14 cellular contexts compared by ENCODE assay signal in the genomic region with DNA sequence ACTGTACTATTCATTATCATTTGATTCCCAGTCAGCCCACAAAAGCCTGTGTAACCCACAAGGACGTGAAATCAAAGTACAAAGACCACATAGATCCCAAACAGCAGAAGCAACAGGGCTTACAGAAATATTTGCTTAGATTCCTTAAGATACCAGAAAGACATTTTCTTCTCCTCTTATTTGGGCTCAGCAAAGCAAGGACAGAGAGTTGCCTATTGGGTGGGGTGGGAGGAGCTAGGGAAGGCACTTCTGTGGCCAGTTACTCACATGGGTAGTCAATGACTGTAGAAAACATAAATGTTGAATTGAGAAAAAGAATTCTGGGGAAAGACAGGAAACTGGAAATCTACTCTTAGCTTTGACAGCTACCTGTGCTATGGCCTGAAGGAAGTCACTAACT. TPM values are rescaled to one million over a fixed set of nuclear protein-coding genes. Genes with fewer than 3 reads are reported as not detected.
DNase-seq lines count a peak whose midpoint lies in the region; FAIRE-seq and TF ChIP-seq lines count a peak whose summit lies in the region.
"Had no signal": no experiment of that assay in that cellular context is flagged by ENCODE, and none has a peak within 500 bp of the region (broad histone marks: within the 10 kb centered on the region; RNA-seq: fewer than 3 reads in every experiment).

No MANE protein-coding gene starts in this region.

- peak overlapping the region; percentile 33 for H2AFZ ChIP-seq in osteoblast (ENCODE audit: low read length)

- peak overlapping the region; percentile 25 for H3K27ac ChIP-seq in epithelial cell of prostate
- H3K27ac ChIP-seq in osteoblast (ENCODE audit: low read depth, low read length), result peak overlapping the region; percentile 76
- H3K27ac ChIP-seq: SK-N-MC, suprapubic skin had no signal

- no peaks in the 10 kb centered on the region for H3K9me3 ChIP-seq in MG63
- no peaks in the 10 kb centered on the region for H3K9me3 ChIP-seq in osteoblast (ENCODE audit: low read depth, low read length)
- H3K9me3 ChIP-seq: mucosa of descending colon, suprapubic skin had no signal

- H4K20me1 ChIP-seq in osteoblast (ENCODE audit: insufficient read depth, low read length), result no peaks in the 10 kb centered on the region

- FAIRE-seq in GM19239 (lab: Jason Lieb, UNC), result no peak
- FAIRE-seq: keratinocyte had no signal

- in situ Hi-C loops in Caki2 (cut with HindIII; ENCODE audit: low pct_unique_long_range_greater_than_20kb, low sequenced_read_pairs), result no loop called here

- H3K4me3 ChIP-seq in MG63, result no peak overlapping the region
- no peak overlapping the region for H3K4me3 ChIP-seq in osteoblast (ENCODE audit: insufficient read depth, low read length)
- H3K4me3 ChIP-seq: mucosa of descending colon, SK-N-MC, suprapubic skin had no signal

- TF ChIP-seq CTCF in osteoblast (IDR thresholded peaks at IDR 0.05; ENCODE audit: extremely low read depth, low read depth, low read length), result no peak

- H3K4me2 ChIP-seq in osteoblast (ENCODE audit: insufficient read depth, low read length), result peak overlapping the region; percentile 9

- H3K27me3 ChIP-seq in MG63 (no peaks in the 10 kb centered on the region), osteoblast (ENCODE audit: insufficient read depth, low read length) (no peaks in the 10 kb centered on the region)
- H3K27me3 ChIP-seq: suprapubic skin had no signal

- peaks cover 34% of the 10 kb centered on the region for H3K79me2 ChIP-seq in osteoblast (ENCODE audit: insufficient read depth, low read length)

- peak; percentile 62 for DNase-seq in Caki2 (ENCODE audit: low read depth)
- DNase-seq in MG63, result peak; percentile 49
- DNase-seq in epithelial cell of prostate (ENCODE audit: low read depth, low spot score), result no peak
- DNase-seq in osteoblast (ENCODE audit: insufficient read length, low spot score, missing footprints), result no peak
- DNase-seq in GM19240 (ENCODE audit: insufficient read length, low spot score), result no peak
- DNase-seq in activated CD8-positive, alpha-beta memory T cell treated with anti-CD3 and anti-CD28 coated beads for 24 hours, result no peak
- DNase-seq in GM19239 (ENCODE audit: insufficient read length, low spot score), result no peak
- DNase-seq: activated effector memory CD4-positive, alpha-beta T cell treated with anti-CD3 and anti-CD28 coated beads, Interleukin-2, amount 50 U/mL, for 16 hours; CD4-positive, CD25-positive, alpha-beta regulatory T cell; mucosa of descending colon; NCI-H1092 treated with DMSO at 0.1 percent for 48 hours had no signal

- H3K36me3 ChIP-seq in MG63 (no peaks in the 10 kb centered on the region), osteoblast (ENCODE audit: insufficient read depth, low read length) (no peaks in the 10 kb centered on the region)
- H3K36me3 ChIP-seq: suprapubic skin had no signal

- peaks cover 38% of the 10 kb centered on the region for H3K4me1 ChIP-seq in osteoblast (ENCODE audit: insufficient read depth, low read length)
- H3K4me1 ChIP-seq: suprapubic skin had no signal

RNA-seq across cellular contexts. Expression of a gene that starts 19.8 kb away (rescaled TPM):
- 0.07 and 0.14 TPM in 2 replicates for total RNA-seq in Caki2 (2014; rRNA removed; shearing (Covaris generic); ENCODE audit: low replicate concordance)
- 1.8 and 4.0 TPM in 2 replicates for total RNA-seq in MG63 (2014; rRNA removed; shearing (Covaris generic); ENCODE audit: low replicate concordance)
- total RNA-seq in osteoblast, result 25.3 and 33.9 TPM in 2 replicates

Comparison
In these comparisons a context has a peak if more than half of its experiments do, and no peak if none do; other contexts are left out.
1. DNase-seq: peak in Caki2 (single experiment) and MG63 (single experiment); none in epithelial cell of prostate (single experiment), osteoblast (single experiment), GM19240 (single experiment), activated CD8-positive, alpha-beta memory T cell treated with anti-CD3 and anti-CD28 coated beads for 24 hours (single experiment) and GM19239 (single experiment).